18 cellular contexts compared by ENCODE assay signal in the genomic region with DNA sequence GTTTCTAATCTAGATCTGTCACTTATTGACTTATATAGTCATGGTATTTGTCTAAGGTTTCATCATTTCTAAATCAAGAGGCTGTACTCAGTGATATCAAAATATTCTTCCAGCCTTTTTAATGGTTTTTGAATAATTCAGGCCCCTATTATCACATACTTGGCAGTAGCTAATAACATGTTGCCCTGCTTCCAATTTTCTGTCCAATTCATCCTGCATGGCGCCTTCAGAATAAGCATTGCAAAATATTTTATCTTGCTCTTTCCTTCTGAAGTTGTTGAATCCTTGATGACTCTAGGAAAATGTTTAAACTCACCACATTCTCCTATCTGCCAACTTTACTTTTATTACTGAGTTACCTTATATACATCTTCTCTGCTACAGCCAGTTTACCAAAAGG.
DNase-seq lines count a peak whose midpoint lies in the region; FAIRE-seq and TF ChIP-seq lines count a peak whose summit lies in the region.
"Had no signal": no experiment of that assay in that cellular context is flagged by ENCODE, and none has a peak within 500 bp of the region (broad histone marks: within the 10 kb centered on the region; RNA-seq: fewer than 3 reads in every experiment).

No MANE protein-coding gene starts in this region.

- H3K36me3 Mint-ChIP-seq in astrocyte (ENCODE audit: low read depth, unreplicated experiment), result no peaks in the 10 kb centered on the region
- H3K36me3 Mint-ChIP-seq in mesothelial cell of epicardium, result no peaks in the 10 kb centered on the region

- H3K4me1 Mint-ChIP-seq in astrocyte (ENCODE audit: low read depth, unreplicated experiment) (peaks cover 15% of the 10 kb centered on the region), mesothelial cell of epicardium (peaks cover 31% of the 10 kb centered on the region)

- TF ChIP-seq CTCF in D721Med (IDR thresholded peaks at IDR 0.05; ENCODE audit: insufficient read depth, missing control alignments), result no peak
- TF ChIP-seq CTCF in astrocyte (IDR thresholded peaks at IDR 0.05; ENCODE audit: insufficient read depth, low read depth, low read length), result no peak
- no peak for TF ChIP-seq CTCF in mesothelial cell of epicardium (IDR thresholded peaks at IDR 0.05; ENCODE audit: unreplicated experiment)
- no peak for TF ChIP-seq CTCF in suprapubic skin (IDR thresholded peaks at IDR 0.05)

- no peak overlapping the region for H3K27ac ChIP-seq in astrocyte (ENCODE audit: low read depth, low read length)
- H3K27ac ChIP-seq in suprapubic skin, result no peak overlapping the region

- 72% methylated on average over 1 of the region's 1 CpG for WGBS in suprapubic skin

- TF ChIP-seq POLR2A in suprapubic skin (IDR thresholded peaks at IDR 0.05), result no peak

- no peaks in the 10 kb centered on the region for H3K9me3 Mint-ChIP-seq in astrocyte (ENCODE audit: unreplicated experiment)
- peaks cover 4% of the 10 kb centered on the region for H3K9me3 Mint-ChIP-seq in mesothelial cell of epicardium

- H3K4me1 ChIP-seq in astrocyte (ENCODE audit: insufficient read depth, low read length) (peaks cover 4% of the 10 kb centered on the region), suprapubic skin (no peaks in the 10 kb centered on the region)
- H3K4me1 ChIP-seq: HAP-1 had no signal

- H3K4me2 ChIP-seq in astrocyte (ENCODE audit: low read length), result no peak overlapping the region

- H3K9me3 ChIP-seq in astrocyte (ENCODE audit: insufficient read depth, low read depth, low read length) (no peaks in the 10 kb centered on the region), suprapubic skin (no peaks in the 10 kb centered on the region)
- H3K9me3 ChIP-seq: HAP-1 had no signal

- H3K27ac Mint-ChIP-seq in astrocyte (ENCODE audit: unreplicated experiment) (no peak overlapping the region), mesothelial cell of epicardium (peak overlapping the region; percentile 50)
- H3K27ac Mint-ChIP-seq: CD4-positive, alpha-beta memory T cell; HFFc6 had no signal

- FAIRE-seq in D721Med (lab: Jason Lieb, UNC) (peak; percentile 90), astrocyte (lab: Jason Lieb, UNC) (no peak)
- FAIRE-seq: G401.6, GM12892 had no signal

- H3K4me3 ChIP-seq in astrocyte (ENCODE audit: insufficient read depth, low read depth, low read length) (no peak overlapping the region), suprapubic skin (no peak overlapping the region)
- H3K4me3 ChIP-seq: HAP-1 had no signal

- no peaks in the 10 kb centered on the region for H3K36me3 ChIP-seq in astrocyte (ENCODE audit: insufficient read depth, low read length)
- no peaks in the 10 kb centered on the region for H3K36me3 ChIP-seq in suprapubic skin
- H3K36me3 ChIP-seq: HAP-1 had no signal

- no peak for TF ChIP-seq EP300 in suprapubic skin (IDR thresholded peaks at IDR 0.05)

- no peak overlapping the region for H3K9ac ChIP-seq in astrocyte (ENCODE audit: low read length)

- H4K20me1 ChIP-seq in astrocyte (ENCODE audit: insufficient read depth, low read length), result no peaks in the 10 kb centered on the region

- H3K27me3 Mint-ChIP-seq in astrocyte (ENCODE audit: low read depth, unreplicated experiment), result no peaks in the 10 kb centered on the region
- no peaks in the 10 kb centered on the region for H3K27me3 Mint-ChIP-seq in mesothelial cell of epicardium (ENCODE audit: low read depth)
- H3K27me3 Mint-ChIP-seq: CD4-positive, alpha-beta memory T cell had no signal

- H3K27me3 ChIP-seq in astrocyte (ENCODE audit: insufficient read depth, low read length), result no peaks in the 10 kb centered on the region
- no peaks in the 10 kb centered on the region for H3K27me3 ChIP-seq in suprapubic skin

- H3K4me3 Mint-ChIP-seq in astrocyte (ENCODE audit: unreplicated experiment) (no peak overlapping the region), mesothelial cell of epicardium (no peak overlapping the region)
- H3K4me3 Mint-ChIP-seq: CD4-positive, alpha-beta memory T cell; HFFc6 had no signal

- H2AFZ ChIP-seq in astrocyte (ENCODE audit: low read depth, low read length), result no peak overlapping the region

- DNase-seq in D721Med (ENCODE audit: insufficient read length, low spot score) (no peak), astrocyte (ENCODE audit: low read depth) (peak; percentile 21), mesothelial cell of epicardium (ENCODE audit: low spot score in 2 of 2, unreplicated experiment in 2 of 2) (no peak), suprapubic skin (ENCODE audit: low spot score in 2 of 2) (no peak), HuH-7 (ENCODE audit: low spot score) (no peak), NCI-H2171 treated with DMSO at 0.1 percent for 48 hours (lab: John Stamatoyannopoulos, UW) (no peak)
- DNase-seq: 8988T; C1 segment of cervical spinal cord; Calu3; CD4-positive, alpha-beta memory T cell; COR-L47; DMS153; DND-41; GOT3 had no signal

- no peaks in the 10 kb centered on the region for H3K79me2 ChIP-seq in astrocyte (ENCODE audit: insufficient read depth, low read length)
